8 cellular contexts compared by ENCODE assay signal in the genomic region with DNA sequence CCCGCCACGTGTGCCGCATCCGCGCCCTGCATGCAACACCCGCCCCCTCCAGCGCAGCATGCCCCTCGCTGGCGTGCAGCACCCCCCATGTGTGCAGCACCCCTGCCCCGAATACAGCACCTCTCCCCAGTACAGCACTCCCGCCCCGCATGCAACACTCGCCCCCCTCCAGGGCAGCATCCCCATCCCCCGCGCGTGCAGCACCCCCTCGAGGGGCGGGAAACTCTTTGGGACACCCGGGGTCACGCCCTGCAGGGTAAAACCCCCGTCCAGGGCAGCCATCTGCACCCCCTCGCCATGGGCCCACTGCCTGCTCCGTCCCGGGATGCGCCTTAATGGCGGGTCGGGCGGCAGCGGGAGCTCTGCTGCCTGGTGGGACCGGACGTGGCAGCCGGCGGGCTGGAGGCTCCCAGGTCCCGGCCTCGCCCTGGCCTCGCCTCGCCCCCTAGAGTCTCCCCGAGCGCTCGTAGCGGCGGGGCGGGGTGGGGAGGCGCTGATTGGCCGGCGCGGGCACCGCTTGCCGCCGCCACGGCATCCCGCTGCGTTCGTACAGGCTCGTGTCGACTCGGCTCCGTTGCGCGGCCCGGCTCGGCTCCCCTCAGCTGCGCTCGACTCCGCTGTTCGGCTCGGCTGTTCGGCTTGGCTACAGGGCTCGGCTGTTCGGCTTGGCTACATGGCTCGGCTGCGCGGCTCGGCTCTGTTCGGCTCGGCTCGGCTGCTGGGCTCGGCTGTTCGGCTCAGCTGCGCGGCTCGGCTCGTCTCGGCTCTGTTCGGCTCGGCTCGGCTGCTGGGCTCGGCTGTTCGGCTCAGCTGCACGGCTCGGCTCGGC. TPM values are rescaled to one million over a fixed set of nuclear protein-coding genes. Genes with fewer than 3 reads are reported as not detected.
DNase-seq lines count a peak whose midpoint lies in the region; ATAC-seq and TF ChIP-seq lines count a peak whose summit lies in the region.

No MANE protein-coding gene starts in this region.

- no peaks in the 10 kb centered on the region for H3K27me3 ChIP-seq in dorsolateral prefrontal cortex
- H3K27me3 ChIP-seq in right lobe of liver: peaks cover 4 to 5% of the 10 kb centered on the region in 2 donors

- peak; percentile 86 for ATAC-seq in HG03442 (IDR thresholded peaks at IDR 0.05; ENCODE audit: unreplicated experiment)
- peak; percentile 98 to 99 (median 99) for ATAC-seq in right lobe of liver

- no peaks in the 10 kb centered on the region for H3K36me3 ChIP-seq in right lobe of liver

- 5% methylated on average over 9 of the region's 92 CpGs for WGBS in right lobe of liver (ENCODE audit: insufficient coverage, low coverage, low lambda C conversion rate, missing lambda C conversion rate)

- peak overlapping the region in 57 of 59 donors; percentile 44 to 95 (median 86) for H3K27ac ChIP-seq in dorsolateral prefrontal cortex
- H3K27ac ChIP-seq in right lobe of liver: no peak overlapping the region

- peaks cover 13% of the 10 kb centered on the region for H3K4me1 Mint-ChIP-seq in activated CD4-positive, alpha-beta memory T cell treated with anti-CD3 and anti-CD28 coated beads, Interleukin-2, amount 10 ng/mL, durations not matched to agents 7 days and 5 days

- POLR2A ChIA-PET in activated CD4-positive, alpha-beta memory T cell treated with anti-CD3 and anti-CD28 coated beads, Interleukin-2, amount 10 ng/mL, durations not matched to agents 7 days and 5 days (lab: Charles Lee): interaction anchor here (0.9 kb wide), 1 partner anchor 80 kb away, joined by 6 read pairs; the partner anchor contains the start of gene TOLLIP

- intact Hi-C loops in dorsolateral prefrontal cortex (cut with DNase I): loop anchor here (2.0 to 5.0 kb wide), 3 partner anchors 52 to 87 kb away; no protein-coding TSS in a partner anchor
- intact Hi-C loops in right lobe of liver (cut with DNase I): no loop called here

- DNase-seq in AG09309 (ENCODE audit: low read depth): peak; percentile 66
- peak; percentile 82 for DNase-seq in GM19240 (ENCODE audit: insufficient read length, low spot score)
- DNase-seq in NCI-H526 (lab: John Stamatoyannopoulos, UW): peak; percentile 91 to 99
- DNase-seq in activated CD4-positive, alpha-beta memory T cell treated with anti-CD3 and anti-CD28 coated beads, Interleukin-2, amount 10 ng/mL, durations not matched to agents 7 days and 5 days: peak; percentile 93
- DNase-seq in dorsolateral prefrontal cortex: peak; percentile 94 to 98 (median 97)
- peak; percentile 96 for DNase-seq in right lobe of liver
- DNase-seq in stimulated activated CD4-positive, alpha-beta T cell treated with anti-CD3 and anti-CD28 coated beads, Interleukin-4, amount 100 ng/mL, for 1 hour: peak; percentile 98

- peak overlapping the region; percentile 43 for H3K4me3 Mint-ChIP-seq in activated CD4-positive, alpha-beta memory T cell treated with anti-CD3 and anti-CD28 coated beads, Interleukin-2, amount 10 ng/mL, durations not matched to agents 7 days and 5 days

- H3K27ac Mint-ChIP-seq in activated CD4-positive, alpha-beta memory T cell treated with anti-CD3 and anti-CD28 coated beads, Interleukin-2, amount 10 ng/mL, durations not matched to agents 7 days and 5 days: no peak overlapping the region

- H3K9me3 Mint-ChIP-seq in activated CD4-positive, alpha-beta memory T cell treated with anti-CD3 and anti-CD28 coated beads, Interleukin-2, amount 10 ng/mL, durations not matched to agents 7 days and 5 days: no peaks in the 10 kb centered on the region

- H3K4me1 ChIP-seq in right lobe of liver: peaks cover 0 to 7% (median 0%) of the 10 kb centered on the region in 4 donors

- CTCF ChIA-PET in activated CD4-positive, alpha-beta memory T cell treated with anti-CD3 and anti-CD28 coated beads, Interleukin-2, amount 10 ng/mL, durations not matched to agents 7 days and 5 days (lab: Charles Lee): interaction anchor here (0.7 to 0.9 kb wide), 2 partner anchors 10 to 12 kb away, joined by 3 read pairs; no protein-coding TSS in a partner anchor

- H3K9me3 ChIP-seq in right lobe of liver: no peaks in the 10 kb centered on the region

- H3K36me3 Mint-ChIP-seq in activated CD4-positive, alpha-beta memory T cell treated with anti-CD3 and anti-CD28 coated beads, Interleukin-2, amount 10 ng/mL, durations not matched to agents 7 days and 5 days (ENCODE audit: low read depth): no peaks in the 10 kb centered on the region

- no peak for TF ChIP-seq CTCF in AG09309 (IDR thresholded peaks at IDR 0.05; ENCODE audit: control insufficient read depth, insufficient read depth, low read depth, low read length, missing control alignments)
- peak in 53 of 56 donors; percentile 13 to 69 (median 45) for TF ChIP-seq CTCF in dorsolateral prefrontal cortex (IDR thresholded peaks at IDR 0.05 in 54 of 56, conservative IDR thresholded peaks at IDR 0.05 in 2 of 56; ENCODE audit: low read depth in 1 of 56, partially characterized antibody in 56 of 56)
- peak in 3 of 4 donors; percentile 7 to 15 (median 12) for TF ChIP-seq CTCF in right lobe of liver (IDR thresholded peaks at IDR 0.05)

- H3K4me3 ChIP-seq in AG09309 (ENCODE audit: control insufficient read depth, low read depth, low read length): peak overlapping the region; percentile 67
- H3K4me3 ChIP-seq in dorsolateral prefrontal cortex: peak overlapping the region; percentile 47 to 91 (median 77)
- peak overlapping the region; percentile 38 to 47 (median 43) for H3K4me3 ChIP-seq in right lobe of liver

- H3K27me3 Mint-ChIP-seq in activated CD4-positive, alpha-beta memory T cell treated with anti-CD3 and anti-CD28 coated beads, Interleukin-2, amount 10 ng/mL, durations not matched to agents 7 days and 5 days: peaks cover 37% of the 10 kb centered on the region

- no peak for TF ChIP-seq POLR2A in right lobe of liver (IDR thresholded peaks at IDR 0.05)

RNA-seq across cellular contexts. Expression of gene BRSK2, which starts 0.4 kb away (rescaled TPM):
- total RNA-seq in activated CD4-positive, alpha-beta memory T cell treated with anti-CD3 and anti-CD28 coated beads, Interleukin-2, amount 10 ng/mL, durations not matched to agents 7 days and 5 days: under 1 TPM in 1 of 2 experiments, not detected in 1; 0.18 TPM
- total RNA-seq in dorsolateral prefrontal cortex (100 to 1,000 TPM in 115 of 120 experiments, 10 to 100 TPM in 5; 82.1 to 191 (median 130) TPM), right lobe of liver (under 1 TPM in 2 of 6 experiments, not detected in 4; 0.12 to 0.49 TPM)

Comparison
In these comparisons a context has a peak if more than half of its experiments do, and no peak if none do; other contexts are left out.
1. H3K27ac ChIP-seq: peak in dorsolateral prefrontal cortex (57 of 59); none in right lobe of liver (0 of 3).
2. RNA of gene BRSK2, which starts 0.4 kb away (total RNA-seq): 82.1 to 191 TPM in dorsolateral prefrontal cortex; 0.18 TPM in activated CD4-positive, alpha-beta memory T cell treated with anti-CD3 and anti-CD28 coated beads, Interleukin-2, amount 10 ng/mL, durations not matched to agents 7 days and 5 days and 0.12 to 0.49 TPM in right lobe of liver; every median in the first group is over 10 times any median in the second.
3. intact Hi-C loops: an anchor here in dorsolateral prefrontal cortex (2.0 to 5.0 kb wide); none called in right lobe of liver.
4. Peak in every context shown above with its lines, with median percentiles within 50 percentile points of each other: DNase-seq and H3K4me3 ChIP-seq.